1 cellular context compared by ENCODE assay signal in genomic region chr1:153400244-153400643, GRCh38.
A peak's percentile ranks its signal among the peaks of the same experiment; 100 is the strongest.
TF ChIP-seq lines count a peak whose summit lies in the region.

No MANE protein-coding gene starts in this region.

TF ChIP-seq in IMR-90, 13 proteins besides CTCF, POLR2A, EP300 and RAD21:
- TF ChIP-seq SMC3 (IDR thresholded peaks at IDR 0.05; ENCODE audit: low read depth, low read length) (peak; percentile 7; the same call in 1 of the 2 replicates), MAFK (IDR thresholded peaks at IDR 0.05; ENCODE audit: low read depth, low read length) (no peak)
